Comparison of ENCODE assay signal across 28 cellular contexts in the genomic region with DNA sequence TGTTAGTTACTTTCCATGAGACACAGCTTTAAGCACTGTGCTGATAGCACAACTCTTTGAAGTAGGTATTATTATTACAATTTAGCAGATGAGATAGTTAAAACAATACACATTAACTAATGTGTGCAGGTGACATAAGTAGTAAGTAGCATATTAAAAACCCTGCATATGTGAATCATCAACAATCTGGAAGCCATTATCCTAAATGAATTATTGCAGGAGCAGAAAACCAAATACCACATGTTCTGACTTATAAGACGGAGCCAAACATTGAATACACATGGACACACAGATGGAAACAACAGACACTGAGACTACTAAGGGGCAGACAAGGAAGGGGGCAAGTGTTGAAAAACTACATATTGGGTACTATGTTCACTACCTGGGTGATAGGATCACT.
"Had no signal": no experiment of that assay in that cellular context is flagged by ENCODE, and none has a peak within 500 bp of the region (broad histone marks: within the 10 kb centered on the region; RNA-seq: fewer than 3 reads in every experiment).

No MANE protein-coding gene starts in this region.

- H3K4me1 Mint-ChIP-seq: activated CD4-positive, alpha-beta memory T cell treated with anti-CD3 and anti-CD28 coated beads, Interleukin-2, amount 10 ng/mL, durations not matched to agents 7 days and 5 days had no signal

- H3K4me1 ChIP-seq: stomach, thyroid gland, upper lobe of left lung had no signal

- DNase-seq: activated CD4-positive, alpha-beta memory T cell treated with anti-CD3 and anti-CD28 coated beads, Interleukin-2, amount 10 ng/mL, durations not matched to agents 7 days and 5 days; activated CD4-positive, alpha-beta T cell treated with anti-CD3 and anti-CD28 coated beads for 1 hour; activated CD4-positive, alpha-beta T cell treated with anti-CD3 and anti-CD28 coated beads, Interleukin-2, amount 10 ng/mL, durations not matched to agents 7 days and 5 days; activated CD8-positive, alpha-beta memory T cell treated with anti-CD3 and anti-CD28 coated beads, Interleukin-2, amount 50 U/mL, for 48 hours; activated gamma-delta T cell; activated naive CD4-positive, alpha-beta T cell treated with anti-CD3 and anti-CD28 coated beads, Interleukin-2, amount 50 U/mL, for 16 hours; activated T-cell treated with anti-CD3 and anti-CD28 coated beads, Interleukin-2, amount 50 U/mL, for 24 hours; amygdala; central memory CD4-positive, alpha-beta T cell; endodermal cell; esophagus squamous epithelium; foreskin keratinocyte; left ventricle myocardium inferior; mucosa of descending colon; posterior cingulate gyrus; right cardiac atrium; stimulated activated CD4-positive, alpha-beta T cell treated with anti-CD3 and anti-CD28 coated beads, Interleukin-15, amount 100 ng/mL, for 24 hours; stimulated activated CD4-positive, alpha-beta T cell treated with anti-CD3 and anti-CD28 coated beads, Interleukin-2, amount 100 ng/mL, for 24 hours; stimulated activated naive B cell treated with anti-CD40 and anti-IgM and Interleukin-4, amounts not matched to agents 10 μg/mL and 1 μg/mL and 100 μg/mL, for 72 hours; stomach; T1000; thyroid gland; upper lobe of left lung; WERI-Rb-1 had no signal

- H3K36me3 ChIP-seq: esophagus squamous epithelium, left ventricle myocardium inferior, stomach, thyroid gland, upper lobe of left lung, WERI-Rb-1 had no signal

- H3K36me3 Mint-ChIP-seq: natural killer cell treated with Interleukin-12 subunit alpha and Interleukin-12 subunit beta and Interleukin-15 and Interleukin-18, amount 100 ng/mL, for 72 hours; stimulated activated naive B cell treated with anti-CD40 and anti-IgM and Interleukin-4, amounts not matched to agents 10 μg/mL and 1 μg/mL and 100 μg/mL, for 72 hours had no signal

- H3K27me3 Mint-ChIP-seq: activated CD4-positive, alpha-beta memory T cell treated with anti-CD3 and anti-CD28 coated beads, Interleukin-2, amount 10 ng/mL, durations not matched to agents 7 days and 5 days; activated T-cell treated with anti-CD3 and anti-CD28 coated beads, Interleukin-2, amount 50 U/mL, for 24 hours; natural killer cell treated with Interleukin-12 subunit alpha and Interleukin-12 subunit beta and Interleukin-15 and Interleukin-18, amount 100 ng/mL, for 72 hours; stimulated activated naive B cell treated with anti-CD40 and anti-IgM and Interleukin-4, amounts not matched to agents 10 μg/mL and 1 μg/mL and 100 μg/mL, for 72 hours had no signal

- H3K27ac Mint-ChIP-seq: activated CD4-positive, alpha-beta memory T cell treated with anti-CD3 and anti-CD28 coated beads, Interleukin-2, amount 10 ng/mL, durations not matched to agents 7 days and 5 days; activated CD4-positive, alpha-beta T cell treated with anti-CD3 and anti-CD28 coated beads, Interleukin-2, amount 10 ng/mL, durations not matched to agents 7 days and 5 days; activated T-cell treated with anti-CD3 and anti-CD28 coated beads, Interleukin-2, amount 50 U/mL, for 24 hours; endodermal cell; natural killer cell treated with Interleukin-12 subunit alpha and Interleukin-12 subunit beta and Interleukin-15 and Interleukin-18, amount 100 ng/mL, for 72 hours; stimulated activated naive B cell treated with anti-CD40 and anti-IgM and Interleukin-4, amounts not matched to agents 10 μg/mL and 1 μg/mL and 100 μg/mL, for 72 hours; T-helper 1 cell treated with Interleukin-12 subunit alpha and Interleukin-12 subunit beta and Interleukin-4 antibody, amounts not matched to agents 30 μg/mL and 1 μg/mL, for 36 hours had no signal

- H3K4me3 ChIP-seq: esophagus squamous epithelium, left ventricle myocardium inferior, lung, mucosa of descending colon, stomach, thyroid gland, upper lobe of left lung had no signal

- H3K9me3 ChIP-seq: esophagus squamous epithelium, left ventricle myocardium inferior, mucosa of descending colon, stomach, thyroid gland, upper lobe of left lung had no signal

- H3K4me3 Mint-ChIP-seq: activated CD4-positive, alpha-beta memory T cell treated with anti-CD3 and anti-CD28 coated beads, Interleukin-2, amount 10 ng/mL, durations not matched to agents 7 days and 5 days; activated CD4-positive, alpha-beta T cell treated with anti-CD3 and anti-CD28 coated beads, Interleukin-2, amount 10 ng/mL, durations not matched to agents 7 days and 5 days; activated T-cell treated with anti-CD3 and anti-CD28 coated beads, Interleukin-2, amount 50 U/mL, for 24 hours; endodermal cell; natural killer cell treated with Interleukin-12 subunit alpha and Interleukin-12 subunit beta and Interleukin-15 and Interleukin-18, amount 100 ng/mL, for 72 hours; stimulated activated naive B cell treated with anti-CD40 and anti-IgM and Interleukin-4, amounts not matched to agents 10 μg/mL and 1 μg/mL and 100 μg/mL, for 72 hours; T-helper 1 cell treated with Interleukin-12 subunit alpha and Interleukin-12 subunit beta and Interleukin-4 antibody, amounts not matched to agents 30 μg/mL and 1 μg/mL, for 36 hours had no signal

- H3K27me3 ChIP-seq: esophagus squamous epithelium, foreskin keratinocyte, stomach, thyroid gland, upper lobe of left lung had no signal

- H3K27ac ChIP-seq: epithelial cell of prostate, esophagus squamous epithelium, left ventricle myocardium inferior, stomach, thyroid gland, upper lobe of left lung, WERI-Rb-1 had no signal

- H3K9me3 Mint-ChIP-seq: activated CD4-positive, alpha-beta memory T cell treated with anti-CD3 and anti-CD28 coated beads, Interleukin-2, amount 10 ng/mL, durations not matched to agents 7 days and 5 days; activated CD4-positive, alpha-beta T cell treated with anti-CD3 and anti-CD28 coated beads, Interleukin-2, amount 10 ng/mL, durations not matched to agents 7 days and 5 days; activated T-cell treated with anti-CD3 and anti-CD28 coated beads, Interleukin-2, amount 50 U/mL, for 24 hours; endodermal cell; T-helper 1 cell treated with Interleukin-12 subunit alpha and Interleukin-12 subunit beta and Interleukin-4 antibody, amounts not matched to agents 30 μg/mL and 1 μg/mL, for 36 hours had no signal
